Comparison of ENCODE assay signal across 13 cellular contexts in genomic region chr17:77393274-77393600, GRCh38.
DNase-seq lines count a peak whose midpoint lies in the region; FAIRE-seq and TF ChIP-seq lines count a peak whose summit lies in the region.
"Had no signal": no experiment of that assay in that cellular context is flagged by ENCODE, and none has a peak within 500 bp of the region (broad histone marks: within the 10 kb centered on the region; RNA-seq: fewer than 3 reads in every experiment).

No MANE protein-coding gene starts in this region.

- H3K4me3 ChIP-seq in ACC112 (ENCODE audit: low read depth, low read length): no peak overlapping the region
- no peak overlapping the region for H3K4me3 ChIP-seq in HUES64 (ENCODE audit: low read length)
- H3K4me3 ChIP-seq in ectodermal cell (ENCODE audit: insufficient read depth, low read depth, low read length): no peak overlapping the region
- H3K4me3 ChIP-seq in osteoblast (ENCODE audit: insufficient read depth, low read length): no peak overlapping the region

- H3K4me1 Mint-ChIP-seq in CD14-positive monocyte: peaks cover 58% of the 10 kb centered on the region

- no peak overlapping the region for H3K27ac Mint-ChIP-seq in CD14-positive monocyte

- H3K27me3 Mint-ChIP-seq in CD14-positive monocyte (ENCODE audit: low read depth in 3 of 3): peaks cover 0 to 9% (median 3%) of the 10 kb centered on the region in 3 donors

- intact Hi-C loops in CD14-positive monocyte (cut with micrococcal nuclease): no loop called here

- no peaks in the 10 kb centered on the region for H3K9me3 Mint-ChIP-seq in CD14-positive monocyte

- H3K9me3 ChIP-seq in HUES64 (ENCODE audit: insufficient read depth, low read depth, low read length): no peaks in the 10 kb centered on the region
- H3K9me3 ChIP-seq in ectodermal cell (ENCODE audit: control insufficient read depth, low read length): no peaks in the 10 kb centered on the region
- no peaks in the 10 kb centered on the region for H3K9me3 ChIP-seq in osteoblast (ENCODE audit: low read depth, low read length)

- H3K27me3 ChIP-seq in ACC112 (ENCODE audit: insufficient read depth, low read length) (no peaks in the 10 kb centered on the region), HUES64 (ENCODE audit: insufficient read depth, low read length) (no peaks in the 10 kb centered on the region), ectodermal cell (ENCODE audit: control insufficient read depth, insufficient read depth, low read length, poor library complexity, severe bottlenecking) (no peaks in the 10 kb centered on the region), osteoblast (ENCODE audit: insufficient read depth, low read length) (no peaks in the 10 kb centered on the region)

- H3K4me1 ChIP-seq in ACC112 (ENCODE audit: control insufficient read depth, insufficient read depth, low read length, unreplicated experiment) (peaks cover 60% of the 10 kb centered on the region), HUES64 (ENCODE audit: insufficient read depth, low read length) (peaks cover 54% of the 10 kb centered on the region), ectodermal cell (ENCODE audit: control insufficient read depth, insufficient read depth, low read length) (peaks cover 62% of the 10 kb centered on the region), osteoblast (ENCODE audit: insufficient read depth, low read length) (peaks cover 71% of the 10 kb centered on the region)

- no peak overlapping the region for H3K9ac ChIP-seq in HUES64 (ENCODE audit: low read depth, low read length)

- H2AFZ ChIP-seq in ACC112 (ENCODE audit: low read length, unreplicated experiment) (no peak overlapping the region), osteoblast (ENCODE audit: low read length) (no peak overlapping the region)

- WGBS in HUES64: 80% methylated on average over 3 of the region's 5 CpGs
- 80 to 88% methylated on average over 5 of the region's 5 CpGs for WGBS in ectodermal cell, 2 experiments

- H4K20me1 ChIP-seq in osteoblast (ENCODE audit: insufficient read depth, low read length): peaks cover 15% of the 10 kb centered on the region

- TF ChIP-seq CTCF in osteoblast (IDR thresholded peaks at IDR 0.05; ENCODE audit: extremely low read depth, low read depth, low read length) (no peak), CD14-positive monocyte (IDR thresholded peaks at IDR 0.05) (no peak)

- H3K79me2 ChIP-seq in ACC112 (ENCODE audit: control insufficient read depth, insufficient read depth, low read length, unreplicated experiment): peaks cover 86% of the 10 kb centered on the region
- peaks cover 91% of the 10 kb centered on the region for H3K79me2 ChIP-seq in osteoblast (ENCODE audit: insufficient read depth, low read length)

- H3K4me2 ChIP-seq in osteoblast (ENCODE audit: insufficient read depth, low read length): no peak overlapping the region

- H3K4me3 Mint-ChIP-seq in CD14-positive monocyte: no peak overlapping the region

- no peaks in the 10 kb centered on the region; the same call in 1 of the 2 replicates for H3K36me3 ChIP-seq in ACC112 (ENCODE audit: insufficient read depth, low read length)
- H3K36me3 ChIP-seq in HUES64 (ENCODE audit: insufficient read depth, low read length): no peaks in the 10 kb centered on the region
- H3K36me3 ChIP-seq in ectodermal cell (ENCODE audit: control insufficient read depth, insufficient read depth, low read length): no peaks in the 10 kb centered on the region
- peaks cover 10% of the 10 kb centered on the region for H3K36me3 ChIP-seq in osteoblast (ENCODE audit: insufficient read depth, low read length)

- DNase-seq in osteoblast (ENCODE audit: insufficient read length, low spot score, missing footprints) (no peak), frontal cortex (ENCODE audit: low spot score in 2 of 2) (no peak), nucleus accumbens (lab: John Stamatoyannopoulos, UW) (no peak), CD14-positive monocyte (ENCODE audit: low spot score) (no peak), A172 (ENCODE audit: low spot score) (no peak)
- DNase-seq: activated CD8-positive, alpha-beta memory T cell treated with anti-CD3 and anti-CD28 coated beads, Interleukin-2, amount 50 U/mL, for 4 hours; cortex of kidney; NCI-H1694; stimulated activated naive CD4-positive, alpha-beta T cell had no signal

- H3K27ac ChIP-seq in ACC112 (ENCODE audit: low read depth, low read length): peak overlapping the region; percentile 92
- H3K27ac ChIP-seq in HUES64 (ENCODE audit: low read depth, low read length): peak overlapping the region; percentile 80
- H3K27ac ChIP-seq in ectodermal cell (ENCODE audit: insufficient read depth, low read depth, low read length, poor library complexity, severe bottlenecking): peak overlapping the region; percentile 56
- H3K27ac ChIP-seq in osteoblast (ENCODE audit: low read depth, low read length): peak overlapping the region; percentile 91

- FAIRE-seq in frontal cortex (lab: Jason Lieb, UNC): no peak
- FAIRE-seq: islet of Langerhans had no signal

- peaks cover 11 to 45% of the 10 kb centered on the region in 2 donors for H3K36me3 Mint-ChIP-seq in CD14-positive monocyte
